ENCODE assay signal across 11 cellular contexts in genomic region chr1:193185206-193185605, GRCh38. TPM values are rescaled to one million over a fixed set of nuclear protein-coding genes. Genes with fewer than 3 reads are reported as not detected.
DNase-seq lines count a peak whose midpoint lies in the region; ATAC-seq and TF ChIP-seq lines count a peak whose summit lies in the region.
"Had no signal": no experiment of that assay in that cellular context is flagged by ENCODE, and none has a peak within 500 bp of the region (broad histone marks: within the 10 kb centered on the region; RNA-seq: fewer than 3 reads in every experiment).

No MANE protein-coding gene starts in this region.

- H3K9me3 ChIP-seq in BE2C (no peaks in the 10 kb centered on the region), neuron (ENCODE audit: low read length) (peaks cover 6% of the 10 kb centered on the region)
- no peaks in the 10 kb centered on the region for H3K9me3 ChIP-seq in CD8-positive, alpha-beta memory T cell (ENCODE audit: low read length)

- no peak overlapping the region for H3K27ac ChIP-seq in CD8-positive, alpha-beta memory T cell (ENCODE audit: low read depth, low read length)
- H3K27ac ChIP-seq in dorsolateral prefrontal cortex, result peak overlapping the region; percentile 71 to 98 (median 92)

- H3K4me1 Mint-ChIP-seq in CD8-positive, alpha-beta memory T cell, result peaks cover 64 to 91% (median 86%) of the 10 kb centered on the region in 3 donors

- POLR2A ChIA-PET in CD8-positive, alpha-beta memory T cell (lab: Charles Lee), result no interaction called here

- no peak for DNase-seq in BE2C
- no peak for DNase-seq in CD8-positive, alpha-beta memory T cell
- DNase-seq in dorsolateral prefrontal cortex, result no peak
- DNase-seq in EL, result no peak
- DNase-seq in GM13977 (ENCODE audit: low spot score), result no peak
- DNase-seq: activated naive CD4-positive, alpha-beta T cell treated with anti-CD3 and anti-CD28 coated beads, Interleukin-2, amount 50 U/mL, for 16 hours; effector CD4-positive, alpha-beta T cell; NCI-H1436 treated with DMSO at 0.1 percent for 48 hours; PC-3 had no signal

- H3K36me3 ChIP-seq in BE2C (no peaks in the 10 kb centered on the region), neuron (ENCODE audit: insufficient read depth, low read length) (peaks cover 14% of the 10 kb centered on the region)
- H3K36me3 ChIP-seq in CD8-positive, alpha-beta memory T cell (ENCODE audit: insufficient read depth, low read length), result no peaks in the 10 kb centered on the region

- no peaks in the 10 kb centered on the region for H3K27me3 ChIP-seq in BE2C
- H3K27me3 ChIP-seq in CD8-positive, alpha-beta memory T cell (ENCODE audit: insufficient read depth, low read length, poor library complexity, severe bottlenecking), result no peaks in the 10 kb centered on the region
- no peaks in the 10 kb centered on the region for H3K27me3 ChIP-seq in dorsolateral prefrontal cortex
- no peaks in the 10 kb centered on the region for H3K27me3 ChIP-seq in neuron (ENCODE audit: insufficient read depth, low read length)

- H3K4me1 ChIP-seq in BE2C, result peaks cover 11% of the 10 kb centered on the region
- peaks cover 27% of the 10 kb centered on the region for H3K4me1 ChIP-seq in CD8-positive, alpha-beta memory T cell (ENCODE audit: insufficient read depth, low read length)
- H3K4me1 ChIP-seq in neuron (ENCODE audit: insufficient read depth, low read length), result peaks cover 16% of the 10 kb centered on the region

- H3K4me3 ChIP-seq in BE2C (ENCODE audit: low read depth, low read length) (peak overlapping the region; percentile 62), dorsolateral prefrontal cortex (peak overlapping the region; percentile 38 to 79 (median 63)), neuron (ENCODE audit: low read length) (peak overlapping the region; percentile 58)
- H3K4me3 ChIP-seq in CD8-positive, alpha-beta memory T cell (ENCODE audit: low read length), result no peak overlapping the region

- TF ChIP-seq CTCF in BE2C (IDR thresholded peaks at IDR 0.05; ENCODE audit: low read depth, low read length), result no peak
- TF ChIP-seq CTCF in dorsolateral prefrontal cortex (IDR thresholded peaks at IDR 0.05 in 54 of 56, conservative IDR thresholded peaks at IDR 0.05 in 2 of 56; ENCODE audit: low read depth in 1 of 56, partially characterized antibody in 56 of 56), result no peak
- no peak for TF ChIP-seq CTCF in GM13977 (IDR thresholded peaks at IDR 0.05; ENCODE audit: extremely low read depth, insufficient read depth, missing control alignments)

- H3K36me3 Mint-ChIP-seq in CD8-positive, alpha-beta memory T cell, result peaks cover 0 to 21% (median 19%) of the 10 kb centered on the region in 3 donors

- peaks cover 0 to 17% (median 0%) of the 10 kb centered on the region in 5 donors for H3K9me3 Mint-ChIP-seq in CD8-positive, alpha-beta memory T cell

- peak overlapping the region in 7 of 8 donors; percentile 79 to 95 (median 89) for H3K27ac Mint-ChIP-seq in CD8-positive, alpha-beta memory T cell

- intact Hi-C loops in dorsolateral prefrontal cortex (cut with DNase I), result loop anchor here in 1 of 2 donors (5.0 kb wide), 2 partner anchors 63 to 222 kb away; partner anchors contain the start of gene CDC73

- H2AFZ ChIP-seq in neuron (ENCODE audit: low read depth, low read length), result no peak overlapping the region

- H3K4me3 Mint-ChIP-seq in CD8-positive, alpha-beta memory T cell, result peak overlapping the region; percentile 79 to 92 (median 83)

- H3K27me3 Mint-ChIP-seq in CD8-positive, alpha-beta memory T cell, result no peaks in the 10 kb centered on the region

- in situ Hi-C loops in GM13977 (cut with MboI; ENCODE audit: low pct_unique_long_range_greater_than_20kb, low sequenced_read_pairs, unreplicated experiment), result no loop called here

- ATAC-seq in HG03354 (IDR thresholded peaks at IDR 0.05; ENCODE audit: poor library complexity, severe bottlenecking, unreplicated experiment), result no peak
- ATAC-seq: PC-3 had no signal

- CTCF ChIA-PET in CD8-positive, alpha-beta memory T cell (lab: Charles Lee), result interaction anchor here (0.5 to 0.9 kb wide), 2 partner anchors 37 to 531 kb away, joined by 3 read pairs; no protein-coding TSS in a partner anchor

RNA-seq across cellular contexts. Expression of gene B3GALT2, which starts 1.2 kb away (rescaled TPM):
- not detected for polyA plus RNA-seq in BE2C (2012; ENCODE audit: insufficient read depth, insufficient read length, low read depth)
- 1 to 10 TPM; 2.4 TPM for total RNA-seq in CD8-positive, alpha-beta memory T cell
- 2.9 TPM for polyA plus RNA-seq in CD8-positive, alpha-beta memory T cell
- 10 to 100 TPM in 119 of 120 experiments, 1 to 10 TPM in 1; 7.6 to 55.7 (median 31.2) TPM for total RNA-seq in dorsolateral prefrontal cortex
- total RNA-seq: PC-3 had no signal
